In the genomic region with DNA sequence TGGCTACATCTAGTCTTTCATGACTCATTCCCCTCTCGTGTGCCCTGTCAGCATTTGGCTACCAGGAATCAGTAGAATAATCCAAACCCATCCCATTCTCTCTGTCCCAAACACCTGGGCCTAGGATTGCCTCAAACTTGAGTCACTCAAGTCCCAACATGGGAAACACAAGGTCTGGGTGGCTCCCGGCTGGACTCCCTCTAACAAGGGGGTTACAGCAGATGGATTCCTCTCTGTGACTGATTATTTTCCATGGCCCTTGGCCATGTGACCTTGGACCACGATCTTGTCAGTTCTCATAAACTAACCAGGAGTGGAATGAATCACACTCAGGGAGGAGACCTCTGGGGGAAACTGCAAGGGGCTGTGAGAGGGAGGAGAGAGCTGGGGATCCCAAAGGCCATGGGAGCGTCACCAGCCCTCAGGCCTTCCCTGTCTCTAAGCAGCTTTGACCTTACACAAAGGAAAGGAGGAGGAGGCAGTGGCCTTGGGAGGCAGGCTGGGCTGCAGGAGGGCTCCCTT, we compare ENCODE assay signal across 11 cellular contexts.
DNase-seq lines count a peak whose midpoint lies in the region; ATAC-seq and TF ChIP-seq lines count a peak whose summit lies in the region.
"Had no signal": no experiment of that assay in that cellular context is flagged by ENCODE, and none has a peak within 500 bp of the region (broad histone marks: within the 10 kb centered on the region; RNA-seq: fewer than 3 reads in every experiment).

No MANE protein-coding gene starts in this region.

- H3K4me1 Mint-ChIP-seq in neural crest cell, result peaks cover 5% of the 10 kb centered on the region

- H3K36me3 Mint-ChIP-seq in neural crest cell (ENCODE audit: low read depth), result no peaks in the 10 kb centered on the region
- H3K36me3 Mint-ChIP-seq: mesothelial cell of epicardium had no signal

- peak overlapping the region; percentile 70 for H3K27ac ChIP-seq in AG04450 (ENCODE audit: low read depth, low read length)

- TF ChIP-seq CTCF in AG04450 (IDR thresholded peaks at IDR 0.05; ENCODE audit: low read depth, low read length) (no peak), neural crest cell (conservative IDR thresholded peaks at IDR 0.05) (no peak)

- DNase-seq in AG04450 (ENCODE audit: low read depth, low spot score) (peak; percentile 86), NCI-H226 (peak; percentile 9), fibroblast of gingiva (ENCODE audit: low read depth) (peak; percentile 99), neural crest cell (ENCODE audit: low read depth, low spot score) (no peak), RPMI8226 (no peak), DMS79 treated with DMSO at 0.1 percent for 48 hours (lab: John Stamatoyannopoulos, UW) (no peak), NCI-H345 treated with DMSO at 0.1 percent for 48 hours (lab: John Stamatoyannopoulos, UW; ENCODE audit: unreplicated experiment) (no peak)
- DNase-seq: GOT3, NCI-H2171 treated with DMSO at 0.1 percent for 48 hours had no signal

- H3K27me3 Mint-ChIP-seq in neural crest cell (ENCODE audit: low read depth), result no peaks in the 10 kb centered on the region

- H3K9me3 ChIP-seq in AG04450 (ENCODE audit: control insufficient read depth, insufficient read depth, low read length), result no peaks in the 10 kb centered on the region

- no peak overlapping the region for H3K4me3 Mint-ChIP-seq in neural crest cell
- H3K4me3 Mint-ChIP-seq: mesothelial cell of epicardium had no signal

- no peak overlapping the region for H3K4me3 ChIP-seq in AG04450 (ENCODE audit: low read depth, low read length)

- H3K27ac Mint-ChIP-seq in neural crest cell (ENCODE audit: unreplicated experiment), result peak overlapping the region; percentile 87

- H3K9me3 Mint-ChIP-seq in neural crest cell, result peaks cover 2% of the 10 kb centered on the region
- H3K9me3 Mint-ChIP-seq: mesothelial cell of epicardium had no signal

- ATAC-seq in GM18861 (IDR thresholded peaks at IDR 0.05; ENCODE audit: unreplicated experiment), result no peak

- no peaks in the 10 kb centered on the region for H3K27me3 ChIP-seq in AG04450 (ENCODE audit: control insufficient read depth, insufficient read depth, low read length)

- POLR2A ChIA-PET in AG04450 (lab: Yijun Ruan, JAX), result interaction anchor here (0.6 to 1.4 kb wide), 2 partner anchors 11 to 545 kb away, joined by 3 to 4 read pairs; no protein-coding TSS in a partner anchor

- CTCF ChIA-PET in AG04450 (lab: Charles Lee), result no interaction called here

Comparison
In these comparisons a context has a peak if more than half of its experiments do, and no peak if none do; other contexts are left out.
1. DNase-seq: peak in AG04450 (single experiment), NCI-H226 (single experiment) and fibroblast of gingiva (single experiment); none in neural crest cell (single experiment), RPMI8226 (single experiment), DMS79 treated with DMSO at 0.1 percent for 48 hours (single experiment) and NCI-H345 treated with DMSO at 0.1 percent for 48 hours (single experiment).